ENCODE assay signal across 1 cellular context in genomic region chr1:168236836-168237611, GRCh38.
TF ChIP-seq lines count a peak whose summit lies in the region.

No MANE protein-coding gene starts in this region.

TF ChIP-seq in GM12878, 131 proteins besides CTCF, POLR2A, EP300 and RAD21:
- TF ChIP-seq IKZF2 (IDR thresholded peaks at IDR 0.05) = peak in 1 of 2 experiments; percentile 19; a peak in 1 of 4 replicates
- 0 out of 2 replicates have a peak, but pooled peaks have one; percentile 22 for TF ChIP-seq ZNF384 (IDR thresholded peaks at IDR 0.05; ENCODE audit: borderline replicate concordance, low read depth, low read length)
- no peak for TF ChIP-seq RB1 (IDR thresholded peaks at IDR 0.05; ENCODE audit: borderline replicate concordance)
- TF ChIP-seq JUNB (IDR thresholded peaks at IDR 0.05) = peak; percentile 47
